In the genomic region with DNA sequence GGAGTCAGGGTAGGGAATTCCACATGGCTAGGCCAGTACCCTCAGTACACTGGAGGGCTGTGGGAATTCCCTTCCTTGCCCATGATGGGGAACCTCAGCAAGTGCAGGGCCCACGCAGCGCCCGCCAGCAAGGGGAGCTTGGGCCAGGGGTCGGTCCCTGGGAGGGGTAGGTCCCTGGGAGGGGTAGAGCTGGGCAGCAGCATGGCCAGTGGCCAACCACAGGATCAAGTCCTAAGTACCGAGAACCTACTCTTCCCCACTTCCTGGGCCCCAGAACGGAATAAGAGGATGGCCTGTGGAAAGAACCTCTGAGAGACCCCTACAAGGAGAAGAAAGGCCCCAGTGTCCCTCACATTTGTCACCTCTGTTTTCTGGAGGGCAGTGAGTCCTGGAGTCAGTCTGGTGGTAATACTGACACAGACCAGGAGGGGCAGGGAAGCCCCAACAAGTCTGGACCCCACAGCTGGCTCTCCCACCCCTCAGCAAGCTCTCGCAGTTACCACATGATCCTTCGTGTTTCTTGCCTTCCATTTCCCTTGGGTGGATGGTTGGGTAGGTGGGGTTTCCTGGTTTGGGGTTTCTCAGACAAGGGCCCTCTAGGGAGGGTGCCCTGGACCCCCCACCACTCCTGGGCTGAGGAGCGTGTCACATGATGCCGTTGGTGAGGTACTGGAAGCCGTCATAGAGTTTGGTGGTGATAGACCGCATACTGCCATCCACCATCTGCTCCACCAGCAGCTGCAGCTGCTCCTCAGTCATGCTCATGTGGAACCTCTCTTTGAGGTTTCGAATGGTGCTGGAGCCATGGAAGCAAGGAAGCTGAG, we compare ENCODE assay signal across 1 cellular context.
TF ChIP-seq lines count a peak whose summit lies in the region.

No MANE protein-coding gene starts in this region.

TF ChIP-seq in HepG2, 621 proteins besides CTCF, POLR2A, EP300 and RAD21 (continued from another document):
- TF ChIP-seq ATF4 (CRISPR knock-in tag; IDR thresholded peaks at IDR 0.05) (no peak), ZNF264 (CRISPR knock-in tag; IDR thresholded peaks at IDR 0.05) (no peak), POLR2AphosphoS2 (IDR thresholded peaks at IDR 0.05; ENCODE audit: low read depth, low read length) (peak; percentile 29; the same call in 1 of the 2 replicates), ZNF879 (CRISPR knock-in tag; IDR thresholded peaks at IDR 0.05) (no peak), ZNF296 (CRISPR knock-in tag; conservative IDR thresholded peaks at IDR 0.05) (no peak), ZNF292 (CRISPR knock-in tag; IDR thresholded peaks at IDR 0.05; ENCODE audit: borderline replicate concordance, low read depth) (no peak), REXO4 (CRISPR knock-in tag; IDR thresholded peaks at IDR 0.05; ENCODE audit: borderline replicate concordance) (no peak), RORA (CRISPR knock-in tag; IDR thresholded peaks at IDR 0.05) (no peak), EED (CRISPR knock-in tag; IDR thresholded peaks at IDR 0.05) (no peak), CHCHD3 (CRISPR knock-in tag; IDR thresholded peaks at IDR 0.05) (no peak), ZNF317 (CRISPR knock-in tag; IDR thresholded peaks at IDR 0.05) (no peak), ZC3H4 (CRISPR knock-in tag; IDR thresholded peaks at IDR 0.05; ENCODE audit: borderline replicate concordance) (no peak), PHF5A (CRISPR knock-in tag; IDR thresholded peaks at IDR 0.05; ENCODE audit: low read depth, unreplicated experiment) (no peak), NFKBIZ (CRISPR knock-in tag; IDR thresholded peaks at IDR 0.05) (no peak), ZNF777 (CRISPR knock-in tag; IDR thresholded peaks at IDR 0.05) (no peak), ZNF224 (CRISPR knock-in tag; IDR thresholded peaks at IDR 0.05) (no peak), POLR2AphosphoS5 (IDR thresholded peaks at IDR 0.05; ENCODE audit: low read depth, low read length) (peak; percentile 35; the same call in 1 of the 2 replicates), ZNF619 (CRISPR knock-in tag; IDR thresholded peaks at IDR 0.05) (no peak), ZFP41 (CRISPR knock-in tag; IDR thresholded peaks at IDR 0.05; ENCODE audit: borderline replicate concordance) (no peak), SP5 (CRISPR knock-in tag; IDR thresholded peaks at IDR 0.05; ENCODE audit: borderline replicate concordance, low read depth) (no peak), ZNF232 (CRISPR knock-in tag; IDR thresholded peaks at IDR 0.05; ENCODE audit: borderline replicate concordance) (no peak), CEBPB (IDR thresholded peaks at IDR 0.05; ENCODE audit: borderline replicate concordance, low read depth, low read length) (no peak), HDAC1 (CRISPR knock-in tag; IDR thresholded peaks at IDR 0.05) (no peak), ZNF678 (CRISPR knock-in tag; IDR thresholded peaks at IDR 0.05) (no peak), HDAC6 (IDR thresholded peaks at IDR 0.05; ENCODE audit: low read depth, low read length) (no peak), ZBTB7A (CRISPR knock-in tag; IDR thresholded peaks at IDR 0.05) (no peak), ONECUT2 (CRISPR knock-in tag; IDR thresholded peaks at IDR 0.05) (no peak), ZNF10 (CRISPR knock-in tag; IDR thresholded peaks at IDR 0.05; ENCODE audit: borderline replicate concordance, low read depth) (no peak), SKI (IDR thresholded peaks at IDR 0.05; ENCODE audit: partially characterized antibody) (no peak), ATF1 (CRISPR knock-in tag; IDR thresholded peaks at IDR 0.05) (no peak), ZNF230 (CRISPR knock-in tag; IDR thresholded peaks at IDR 0.05) (no peak), ZNF615 (CRISPR knock-in tag; IDR thresholded peaks at IDR 0.05; ENCODE audit: borderline replicate concordance) (no peak), ZNF770 (CRISPR knock-in tag; IDR thresholded peaks at IDR 0.05) (no peak), THAP11 (CRISPR knock-in tag; IDR thresholded peaks at IDR 0.05) (no peak), ZSCAN31 (CRISPR knock-in tag; IDR thresholded peaks at IDR 0.05; ENCODE audit: low read depth) (no peak), ZNF275 (CRISPR knock-in tag; IDR thresholded peaks at IDR 0.05; ENCODE audit: borderline replicate concordance) (no peak), KLF11 (CRISPR knock-in tag; IDR thresholded peaks at IDR 0.05) (no peak), ZBTB42 (CRISPR knock-in tag; IDR thresholded peaks at IDR 0.05) (no peak)
- TF ChIP-seq, protein P1, sequence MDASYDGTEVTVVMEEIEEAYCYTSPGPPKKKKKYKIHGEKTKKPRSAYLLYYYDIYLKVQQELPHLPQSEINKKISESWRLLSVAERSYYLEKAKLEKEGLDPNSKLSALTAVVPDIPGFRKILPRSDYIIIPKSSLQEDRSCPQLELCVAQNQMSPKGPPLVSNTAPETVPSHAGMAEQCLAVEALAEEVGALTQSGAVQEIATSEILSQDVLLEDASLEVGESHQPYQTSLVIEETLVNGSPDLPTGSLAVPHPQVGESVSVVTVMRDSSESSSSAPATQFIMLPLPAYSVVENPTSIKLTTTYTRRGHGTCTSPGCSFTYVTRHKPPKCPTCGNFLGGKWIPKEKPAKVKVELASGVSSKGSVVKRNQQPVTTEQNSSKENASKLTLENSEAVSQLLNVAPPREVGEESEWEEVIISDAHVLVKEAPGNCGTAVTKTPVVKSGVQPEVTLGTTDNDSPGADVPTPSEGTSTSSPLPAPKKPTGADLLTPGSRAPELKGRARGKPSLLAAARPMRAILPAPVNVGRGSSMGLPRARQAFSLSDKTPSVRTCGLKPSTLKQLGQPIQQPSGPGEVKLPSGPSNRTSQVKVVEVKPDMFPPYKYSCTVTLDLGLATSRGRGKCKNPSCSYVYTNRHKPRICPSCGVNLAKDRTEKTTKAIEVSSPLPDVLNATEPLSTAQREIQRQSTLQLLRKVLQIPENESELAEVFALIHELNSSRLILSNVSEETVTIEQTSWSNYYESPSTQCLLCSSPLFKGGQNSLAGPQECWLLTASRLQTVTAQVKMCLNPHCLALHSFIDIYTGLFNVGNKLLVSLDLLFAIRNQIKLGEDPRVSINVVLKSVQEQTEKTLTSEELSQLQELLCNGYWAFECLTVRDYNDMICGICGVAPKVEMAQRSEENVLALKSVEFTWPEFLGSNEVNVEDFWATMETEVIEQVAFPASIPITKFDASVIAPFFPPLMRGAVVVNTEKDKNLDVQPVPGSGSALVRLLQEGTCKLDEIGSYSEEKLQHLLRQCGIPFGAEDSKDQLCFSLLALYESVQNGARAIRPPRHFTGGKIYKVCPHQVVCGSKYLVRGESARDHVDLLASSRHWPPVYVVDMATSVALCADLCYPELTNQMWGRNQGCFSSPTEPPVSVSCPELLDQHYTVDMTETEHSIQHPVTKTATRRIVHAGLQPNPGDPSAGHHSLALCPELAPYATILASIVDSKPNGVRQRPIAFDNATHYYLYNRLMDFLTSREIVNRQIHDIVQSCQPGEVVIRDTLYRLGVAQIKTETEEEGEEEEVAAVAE (CRISPR knock-in tag; IDR thresholded peaks at IDR 0.05; ENCODE audit: borderline replicate concordance) = no peak
- TF ChIP-seq, protein P2, sequence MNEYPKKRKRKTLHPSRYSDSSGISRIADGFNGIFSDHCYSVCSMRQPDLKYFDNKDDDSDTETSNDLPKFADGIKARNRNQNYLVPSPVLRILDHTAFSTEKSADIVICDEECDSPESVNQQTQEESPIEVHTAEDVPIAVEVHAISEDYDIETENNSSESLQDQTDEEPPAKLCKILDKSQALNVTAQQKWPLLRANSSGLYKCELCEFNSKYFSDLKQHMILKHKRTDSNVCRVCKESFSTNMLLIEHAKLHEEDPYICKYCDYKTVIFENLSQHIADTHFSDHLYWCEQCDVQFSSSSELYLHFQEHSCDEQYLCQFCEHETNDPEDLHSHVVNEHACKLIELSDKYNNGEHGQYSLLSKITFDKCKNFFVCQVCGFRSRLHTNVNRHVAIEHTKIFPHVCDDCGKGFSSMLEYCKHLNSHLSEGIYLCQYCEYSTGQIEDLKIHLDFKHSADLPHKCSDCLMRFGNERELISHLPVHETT (CRISPR knock-in tag; conservative IDR thresholded peaks at IDR 0.05) = no peak
- TF ChIP-seq, protein P3, sequence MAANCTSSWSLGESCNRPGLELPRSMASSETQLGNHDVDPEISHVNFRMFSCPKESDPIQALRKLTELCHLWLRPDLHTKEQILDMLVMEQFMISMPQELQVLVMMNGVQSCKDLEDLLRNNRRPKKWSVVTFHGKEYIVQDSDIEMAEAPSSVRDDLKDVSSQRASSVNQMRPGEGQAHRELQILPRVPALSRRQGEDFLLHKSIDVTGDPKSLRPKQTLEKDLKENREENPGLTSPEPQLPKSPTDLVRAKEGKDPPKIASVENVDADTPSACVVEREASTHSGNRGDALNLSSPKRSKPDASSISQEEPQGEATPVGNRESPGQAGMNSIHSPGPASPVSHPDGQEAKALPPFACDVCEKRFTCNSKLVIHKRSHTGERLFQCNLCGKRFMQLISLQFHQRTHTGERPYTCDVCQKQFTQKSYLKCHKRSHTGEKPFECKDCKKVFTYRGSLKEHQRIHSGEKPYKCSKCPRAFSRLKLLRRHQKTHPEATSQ (CRISPR knock-in tag; IDR thresholded peaks at IDR 0.05; ENCODE audit: borderline replicate concordance) = 0 out of 2 replicates have a peak, but pooled peaks have one; percentile 16
- TF ChIP-seq, protein P4, sequence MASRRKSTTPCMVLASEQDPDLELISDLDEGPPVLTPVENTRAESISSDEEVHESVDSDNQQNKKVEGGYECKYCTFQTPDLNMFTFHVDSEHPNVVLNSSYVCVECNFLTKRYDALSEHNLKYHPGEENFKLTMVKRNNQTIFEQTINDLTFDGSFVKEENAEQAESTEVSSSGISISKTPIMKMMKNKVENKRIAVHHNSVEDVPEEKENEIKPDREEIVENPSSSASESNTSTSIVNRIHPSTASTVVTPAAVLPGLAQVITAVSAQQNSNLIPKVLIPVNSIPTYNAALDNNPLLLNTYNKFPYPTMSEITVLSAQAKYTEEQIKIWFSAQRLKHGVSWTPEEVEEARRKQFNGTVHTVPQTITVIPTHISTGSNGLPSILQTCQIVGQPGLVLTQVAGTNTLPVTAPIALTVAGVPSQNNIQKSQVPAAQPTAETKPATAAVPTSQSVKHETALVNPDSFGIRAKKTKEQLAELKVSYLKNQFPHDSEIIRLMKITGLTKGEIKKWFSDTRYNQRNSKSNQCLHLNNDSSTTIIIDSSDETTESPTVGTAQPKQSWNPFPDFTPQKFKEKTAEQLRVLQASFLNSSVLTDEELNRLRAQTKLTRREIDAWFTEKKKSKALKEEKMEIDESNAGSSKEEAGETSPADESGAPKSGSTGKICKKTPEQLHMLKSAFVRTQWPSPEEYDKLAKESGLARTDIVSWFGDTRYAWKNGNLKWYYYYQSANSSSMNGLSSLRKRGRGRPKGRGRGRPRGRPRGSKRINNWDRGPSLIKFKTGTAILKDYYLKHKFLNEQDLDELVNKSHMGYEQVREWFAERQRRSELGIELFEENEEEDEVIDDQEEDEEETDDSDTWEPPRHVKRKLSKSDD (CRISPR knock-in tag; IDR thresholded peaks at IDR 0.05; ENCODE audit: low read depth) = no peak
- TF ChIP-seq, protein P5, sequence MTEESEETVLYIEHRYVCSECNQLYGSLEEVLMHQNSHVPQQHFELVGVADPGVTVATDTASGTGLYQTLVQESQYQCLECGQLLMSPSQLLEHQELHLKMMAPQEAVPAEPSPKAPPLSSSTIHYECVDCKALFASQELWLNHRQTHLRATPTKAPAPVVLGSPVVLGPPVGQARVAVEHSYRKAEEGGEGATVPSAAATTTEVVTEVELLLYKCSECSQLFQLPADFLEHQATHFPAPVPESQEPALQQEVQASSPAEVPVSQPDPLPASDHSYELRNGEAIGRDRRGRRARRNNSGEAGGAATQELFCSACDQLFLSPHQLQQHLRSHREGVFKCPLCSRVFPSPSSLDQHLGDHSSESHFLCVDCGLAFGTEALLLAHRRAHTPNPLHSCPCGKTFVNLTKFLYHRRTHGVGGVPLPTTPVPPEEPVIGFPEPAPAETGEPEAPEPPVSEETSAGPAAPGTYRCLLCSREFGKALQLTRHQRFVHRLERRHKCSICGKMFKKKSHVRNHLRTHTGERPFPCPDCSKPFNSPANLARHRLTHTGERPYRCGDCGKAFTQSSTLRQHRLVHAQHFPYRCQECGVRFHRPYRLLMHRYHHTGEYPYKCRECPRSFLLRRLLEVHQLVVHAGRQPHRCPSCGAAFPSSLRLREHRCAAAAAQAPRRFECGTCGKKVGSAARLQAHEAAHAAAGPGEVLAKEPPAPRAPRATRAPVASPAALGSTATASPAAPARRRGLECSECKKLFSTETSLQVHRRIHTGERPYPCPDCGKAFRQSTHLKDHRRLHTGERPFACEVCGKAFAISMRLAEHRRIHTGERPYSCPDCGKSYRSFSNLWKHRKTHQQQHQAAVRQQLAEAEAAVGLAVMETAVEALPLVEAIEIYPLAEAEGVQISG (CRISPR knock-in tag; IDR thresholded peaks at IDR 0.05) = no peak
TF ChIP-seq in HepG2: peak in this region for 10.
